Comparison of ENCODE assay signal across 8 cellular contexts in genomic region chr20:60137657-60138245, GRCh38.
DNase-seq lines count a peak whose midpoint lies in the region; ATAC-seq, FAIRE-seq and TF ChIP-seq lines count a peak whose summit lies in the region.

No MANE protein-coding gene starts in this region.

- WGBS in heart left ventricle, 4 donors, result 59 to 74% (median 66%) methylated on average over 3 of the region's 3 CpGs

- intact Hi-C loops in activated CD4-positive, alpha-beta memory T cell treated with anti-CD3 and anti-CD28 coated beads for 36 hours (cut with micrococcal nuclease), result loop anchor here (2.0 kb wide), 1 partner anchor 125 kb away; no protein-coding TSS in a partner anchor
- intact Hi-C loops in heart left ventricle (cut with DNase I), result loop anchor here in 3 of 10 donors (5.0 kb wide), 1 partner anchor 70 kb away; no protein-coding TSS in a partner anchor

- peak overlapping the region in 5 of 12 donors; percentile 27 to 67 (median 47) for H3K27ac ChIP-seq in heart left ventricle

- TF ChIP-seq CTCF in heart left ventricle (IDR thresholded peaks at IDR 0.05), result peak in 11 of 12 donors; percentile 21 to 59 (median 46)

- peak; percentile 29 for DNase-seq in activated naive CD4-positive, alpha-beta T cell treated with Interleukin-2 at 50 U/mL for 16 hours
- DNase-seq in activated naive CD4-positive, alpha-beta T cell treated with anti-CD3 and anti-CD28 coated beads, Interleukin-2, amount 50 U/mL, for 16 hours, result no peak
- peak; percentile 54 for DNase-seq in NAMALWA (ENCODE audit: low spot score)
- DNase-seq in activated CD4-positive, alpha-beta memory T cell treated with anti-CD3 and anti-CD28 coated beads for 36 hours, result peak; percentile 55
- no peak for DNase-seq in heart left ventricle
- DNase-seq in stimulated activated CD4-positive, alpha-beta T cell treated with anti-CD3 and anti-CD28 coated beads, Interleukin-12 subunit alpha, Interleukin-12 subunit beta, amount 100 ng/mL, for 48 hours (ENCODE audit: low read depth in 2 of 3, low spot score in 1 of 3), result peak; percentile 12 to 35 (median 15)
- no peak for DNase-seq in OCI-M2 (lab: John Stamatoyannopoulos, UW; ENCODE audit: unreplicated experiment)
- DNase-seq in RCC 7860 (ENCODE audit: low spot score), result no peak

- peaks cover 0 to 43% (median 14%) of the 10 kb centered on the region in 12 donors for H3K4me1 ChIP-seq in heart left ventricle

- no peak overlapping the region for H3K27ac Mint-ChIP-seq in activated CD4-positive, alpha-beta memory T cell treated with anti-CD3 and anti-CD28 coated beads for 36 hours

- no peaks in the 10 kb centered on the region for H3K27me3 ChIP-seq in heart left ventricle

- no peak for TF ChIP-seq POLR2A in heart left ventricle (IDR thresholded peaks at IDR 0.05)

- CTCF ChIA-PET in activated CD4-positive, alpha-beta memory T cell treated with anti-CD3 and anti-CD28 coated beads for 36 hours (lab: Charles Lee), result interaction anchor here (0.6 to 3.3 kb wide), 12 partner anchors 11 to 1091 kb away, joined by 3 to 20 read pairs (median 3); no protein-coding TSS in a partner anchor

- no peak for FAIRE-seq in RCC 7860 (lab: Jason Lieb, UNC)

- no peaks in the 10 kb centered on the region for H3K4me1 Mint-ChIP-seq in activated CD4-positive, alpha-beta memory T cell treated with anti-CD3 and anti-CD28 coated beads for 36 hours (ENCODE audit: low read depth)

- H3K9me3 Mint-ChIP-seq in activated CD4-positive, alpha-beta memory T cell treated with anti-CD3 and anti-CD28 coated beads for 36 hours, result no peaks in the 10 kb centered on the region

- peak overlapping the region; percentile 60 for H3K4me3 Mint-ChIP-seq in activated CD4-positive, alpha-beta memory T cell treated with anti-CD3 and anti-CD28 coated beads for 36 hours

- no peaks in the 10 kb centered on the region for H3K36me3 Mint-ChIP-seq in activated CD4-positive, alpha-beta memory T cell treated with anti-CD3 and anti-CD28 coated beads for 36 hours

- peak in 3 of 4 donors; percentile 31 to 55 (median 45) for ATAC-seq in heart left ventricle

- POLR2A ChIA-PET in activated CD4-positive, alpha-beta memory T cell treated with anti-CD3 and anti-CD28 coated beads for 36 hours (lab: Charles Lee), result no interaction called here

- no peaks in the 10 kb centered on the region for H3K27me3 Mint-ChIP-seq in activated CD4-positive, alpha-beta memory T cell treated with anti-CD3 and anti-CD28 coated beads for 36 hours

- H3K9me3 ChIP-seq in heart left ventricle, result no peaks in the 10 kb centered on the region

- peak overlapping the region in 10 of 12 donors; percentile 11 to 55 (median 38) for H3K4me3 ChIP-seq in heart left ventricle

- no peaks in the 10 kb centered on the region for H3K36me3 ChIP-seq in heart left ventricle

Comparison
In these comparisons a context has a peak if more than half of its experiments do, and no peak if none do; other contexts are left out.
1. DNase-seq: peak in activated naive CD4-positive, alpha-beta T cell treated with Interleukin-2 at 50 U/mL for 16 hours (single experiment), NAMALWA (single experiment), activated CD4-positive, alpha-beta memory T cell treated with anti-CD3 and anti-CD28 coated beads for 36 hours (single experiment) and stimulated activated CD4-positive, alpha-beta T cell treated with anti-CD3 and anti-CD28 coated beads, Interleukin-12 subunit alpha, Interleukin-12 subunit beta, amount 100 ng/mL, for 48 hours (3 of 3); none in activated naive CD4-positive, alpha-beta T cell treated with anti-CD3 and anti-CD28 coated beads, Interleukin-2, amount 50 U/mL, for 16 hours (single experiment), heart left ventricle (0 of 5), OCI-M2 (single experiment) and RCC 7860 (single experiment).